Comparison of ENCODE assay signal across 28 cellular contexts in the genomic region with DNA sequence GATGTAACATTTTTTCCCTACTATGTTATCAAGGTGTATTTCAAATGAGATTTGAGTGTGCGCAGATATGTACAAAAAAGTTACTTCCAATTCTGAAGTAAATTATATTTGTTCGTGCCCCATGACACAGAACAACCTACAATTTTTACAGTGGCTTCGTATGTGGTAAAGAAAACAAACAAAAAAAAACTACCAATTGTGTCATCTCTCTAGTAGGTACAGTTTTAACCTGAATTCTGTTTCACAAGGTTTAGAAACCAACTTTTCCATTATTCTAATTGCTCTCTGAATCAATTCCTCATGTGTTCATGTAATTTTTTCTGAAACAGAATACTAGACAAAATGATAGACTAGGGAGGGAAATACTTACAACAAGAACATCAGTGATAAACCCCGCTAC. TPM values are rescaled to one million over a fixed set of nuclear protein-coding genes. Genes with fewer than 3 reads are reported as not detected.
DNase-seq lines count a peak whose midpoint lies in the region; ATAC-seq and TF ChIP-seq lines count a peak whose summit lies in the region.
"Had no signal": no experiment of that assay in that cellular context is flagged by ENCODE, and none has a peak within 500 bp of the region (broad histone marks: within the 10 kb centered on the region; RNA-seq: fewer than 3 reads in every experiment).

No MANE protein-coding gene starts in this region.

- no peaks in the 10 kb centered on the region for H3K27me3 ChIP-seq in Karpas-422 (ENCODE audit: low read length)
- H3K27me3 ChIP-seq: breast epithelium, gastrocnemius medialis, MG63, suprapubic skin, upper lobe of right lung had no signal

- H3K4me3 Mint-ChIP-seq in activated CD4-positive, alpha-beta T cell treated with anti-CD3 and anti-CD28 coated beads, Interleukin-2, amount 10 ng/mL, durations not matched to agents 24 days and 14 days, result peak overlapping the region; percentile 8
- H3K4me3 Mint-ChIP-seq in central memory CD8-positive, alpha-beta T cell, result peak overlapping the region; percentile 27
- H3K4me3 Mint-ChIP-seq in osteocyte (ENCODE audit: unreplicated experiment), result no peak overlapping the region
- H3K4me3 Mint-ChIP-seq: activated naive CD4-positive, alpha-beta T cell treated with anti-CD3 and anti-CD28 coated beads for 36 hours; mesothelial cell of epicardium; T-helper 2 cell treated with Interferon-gamma antibody and Interleukin-4, amounts not matched to agents 5 μg/mL and 100 μg/mL, for 36 hours had no signal

- H4K20me1 ChIP-seq in OCI-LY7 (ENCODE audit: insufficient read depth, low read length) (peaks cover 60% of the 10 kb centered on the region), Karpas-422 (ENCODE audit: insufficient read depth, low read depth, low read length) (peaks cover 82% of the 10 kb centered on the region)

- peaks cover 6% of the 10 kb centered on the region; the same call in 1 of the 2 replicates for H3K9me3 ChIP-seq in OCI-LY7 (ENCODE audit: low read length)
- H3K9me3 ChIP-seq in Karpas-422 (ENCODE audit: low read length), result no peaks in the 10 kb centered on the region
- H3K9me3 ChIP-seq: breast epithelium, gastrocnemius medialis, MG63, suprapubic skin, upper lobe of right lung had no signal

- no peaks in the 10 kb centered on the region for H3K9me2 ChIP-seq in OCI-LY7 (ENCODE audit: insufficient read depth, low read length)
- H3K9me2 ChIP-seq in Karpas-422 (replicated peaks; ENCODE audit: insufficient read depth, low read length), result no peaks in the 10 kb centered on the region

- peak overlapping the region; percentile 57 for H3K27ac Mint-ChIP-seq in activated CD4-positive, alpha-beta T cell treated with anti-CD3 and anti-CD28 coated beads, Interleukin-2, amount 10 ng/mL, durations not matched to agents 24 days and 14 days
- no peak overlapping the region for H3K27ac Mint-ChIP-seq in central memory CD8-positive, alpha-beta T cell (ENCODE audit: low read depth)
- H3K27ac Mint-ChIP-seq in osteocyte (ENCODE audit: unreplicated experiment), result peak overlapping the region; percentile 3
- H3K27ac Mint-ChIP-seq: activated naive CD4-positive, alpha-beta T cell treated with anti-CD3 and anti-CD28 coated beads for 36 hours; mesothelial cell of epicardium; T-helper 2 cell treated with Interferon-gamma antibody and Interleukin-4, amounts not matched to agents 5 μg/mL and 100 μg/mL, for 36 hours had no signal

- no peaks in the 10 kb centered on the region for H3K27me3 Mint-ChIP-seq in activated CD4-positive, alpha-beta T cell treated with anti-CD3 and anti-CD28 coated beads, Interleukin-2, amount 10 ng/mL, durations not matched to agents 24 days and 14 days
- no peaks in the 10 kb centered on the region for H3K27me3 Mint-ChIP-seq in central memory CD8-positive, alpha-beta T cell
- no peaks in the 10 kb centered on the region for H3K27me3 Mint-ChIP-seq in osteocyte (ENCODE audit: unreplicated experiment)
- H3K27me3 Mint-ChIP-seq: naive B cell had no signal

- H3K9ac ChIP-seq in Karpas-422 (ENCODE audit: low read length), result no peak overlapping the region

- H3K4me3 ChIP-seq in OCI-LY7 (ENCODE audit: low read depth, low read length, poor library complexity, severe bottlenecking) (no peak overlapping the region), Karpas-422 (ENCODE audit: low read length) (no peak overlapping the region)
- H3K4me3 ChIP-seq: breast epithelium, gastrocnemius medialis, MG63, suprapubic skin, upper lobe of right lung had no signal

- peaks cover 87% of the 10 kb centered on the region for H3K36me3 ChIP-seq in OCI-LY7 (ENCODE audit: insufficient read depth, low read length)
- H3K36me3 ChIP-seq in Karpas-422 (ENCODE audit: insufficient read depth, low read length), result peaks cover 24% of the 10 kb centered on the region; the same call in 1 of the 2 replicates
- H3K36me3 ChIP-seq: breast epithelium, gastrocnemius medialis, upper lobe of right lung had no signal

- H3K4me1 ChIP-seq in OCI-LY7 (ENCODE audit: insufficient read depth, low read length, poor library complexity, severe bottlenecking) (peaks cover 39% of the 10 kb centered on the region), Karpas-422 (ENCODE audit: low read length) (peaks cover 50% of the 10 kb centered on the region)

- intact Hi-C loops in activated CD4-positive, alpha-beta T cell treated with anti-CD3 and anti-CD28 coated beads, Interleukin-2, amount 10 ng/mL, durations not matched to agents 24 days and 14 days (cut with micrococcal nuclease), result loop anchor here (10.0 kb wide), 1 partner anchor 170 kb away; no protein-coding TSS in a partner anchor
- intact Hi-C loops in OCI-LY7 (cut with micrococcal nuclease; ENCODE audit: unreplicated experiment), result no loop called here

- no peak overlapping the region for H3K4me2 ChIP-seq in OCI-LY7 (ENCODE audit: low read length)
- H3K4me2 ChIP-seq in Karpas-422 (ENCODE audit: low read depth, low read length, poor library complexity, severe bottlenecking), result no peak overlapping the region

- H3K9me3 Mint-ChIP-seq in activated CD4-positive, alpha-beta T cell treated with anti-CD3 and anti-CD28 coated beads, Interleukin-2, amount 10 ng/mL, durations not matched to agents 24 days and 14 days, result no peaks in the 10 kb centered on the region
- no peaks in the 10 kb centered on the region for H3K9me3 Mint-ChIP-seq in central memory CD8-positive, alpha-beta T cell
- H3K9me3 Mint-ChIP-seq in osteocyte (ENCODE audit: unreplicated experiment), result no peaks in the 10 kb centered on the region
- H3K9me3 Mint-ChIP-seq: activated naive CD4-positive, alpha-beta T cell treated with anti-CD3 and anti-CD28 coated beads for 36 hours; naive B cell; T-helper 2 cell treated with Interferon-gamma antibody and Interleukin-4, amounts not matched to agents 5 μg/mL and 100 μg/mL, for 36 hours had no signal

- TSS peak; percentile 1 for BruUV-seq in OCI-LY7 (replicated peaks; lab: Mats Ljungman, UMichigan)

- TF ChIP-seq CTCF in OCI-LY7 (conservative IDR thresholded peaks at IDR 0.05; ENCODE audit: low read length), result no peak
- TF ChIP-seq CTCF in osteocyte (IDR thresholded peaks at IDR 0.05), result no peak

- ATAC-seq in central memory CD8-positive, alpha-beta T cell (replicated peaks; ENCODE audit: extremely low read depth, poor library complexity, severe bottlenecking), result no peak
- ATAC-seq: gastrocnemius medialis, Panc1, upper lobe of right lung had no signal

- DNase-seq in activated CD4-positive, alpha-beta T cell treated with anti-CD3 and anti-CD28 coated beads, Interleukin-2, amount 10 ng/mL, durations not matched to agents 24 days and 14 days, result no peak
- DNase-seq in activated CD4-positive, alpha-beta T cell treated with anti-CD3 and anti-CD28 coated beads for 1 hour, result no peak
- DNase-seq in OCI-LY7 (ENCODE audit: low spot score), result no peak
- DNase-seq in central memory CD8-positive, alpha-beta T cell (ENCODE audit: low spot score in 2 of 2), result no peak
- no peak for DNase-seq in osteocyte (ENCODE audit: extremely low spot score, unreplicated experiment)
- no peak for DNase-seq in nucleus accumbens (lab: John Stamatoyannopoulos, UW)
- DNase-seq in Karpas-422, result no peak
- no peak for DNase-seq in NCI-H1694 (lab: John Stamatoyannopoulos, UW)
- DNase-seq: 8988T; activated CD8-positive, alpha-beta memory T cell treated with anti-CD3 and anti-CD28 coated beads for 24 hours; activated naive CD4-positive, alpha-beta T cell treated with anti-CD3 and anti-CD28 coated beads for 36 hours; gastrocnemius medialis; KBM-7; MG63; naive B cell; NCI-H1105 treated with DMSO at 0.1 percent for 48 hours; NCI-H2029; NCI-H526 treated with DMSO at 0.1 percent for 48 hours; SHP77; stimulated activated CD4-positive, alpha-beta T cell treated with anti-CD3 and anti-CD28 coated beads, Interleukin-15, amount 100 ng/mL, for 24 hours; stimulated activated CD4-positive, alpha-beta T cell treated with anti-CD3 and anti-CD28 coated beads, Interleukin-4, amount 100 ng/mL, for 4 hours; upper lobe of right lung had no signal

- H2AFZ ChIP-seq in OCI-LY7 (ENCODE audit: low read length), result no peak overlapping the region
- H2AFZ ChIP-seq in Karpas-422 (ENCODE audit: low read length), result no peak overlapping the region

- peaks cover 100% of the 10 kb centered on the region for H3K79me2 ChIP-seq in OCI-LY7 (ENCODE audit: insufficient read depth, low read depth, low read length)
- H3K79me2 ChIP-seq in Karpas-422 (ENCODE audit: low read length), result peaks cover 97% of the 10 kb centered on the region

- H3K4me1 Mint-ChIP-seq in activated CD4-positive, alpha-beta T cell treated with anti-CD3 and anti-CD28 coated beads, Interleukin-2, amount 10 ng/mL, durations not matched to agents 24 days and 14 days, result peaks cover 27% of the 10 kb centered on the region
- peaks cover 49% of the 10 kb centered on the region for H3K4me1 Mint-ChIP-seq in central memory CD8-positive, alpha-beta T cell
- H3K4me1 Mint-ChIP-seq in osteocyte (ENCODE audit: unreplicated experiment), result peaks cover 31% of the 10 kb centered on the region

- POLR2A ChIA-PET in OCI-LY7 (lab: Charles Lee), result interaction anchor here (0.6 kb wide), 1 partner anchor 52 kb away, joined by 3 read pairs; no protein-coding TSS in a partner anchor

- peaks cover 16% of the 10 kb centered on the region for H3K36me3 Mint-ChIP-seq in activated CD4-positive, alpha-beta T cell treated with anti-CD3 and anti-CD28 coated beads, Interleukin-2, amount 10 ng/mL, durations not matched to agents 24 days and 14 days (ENCODE audit: low read depth)
- peaks cover 6% of the 10 kb centered on the region for H3K36me3 Mint-ChIP-seq in central memory CD8-positive, alpha-beta T cell (ENCODE audit: insufficient read depth)
- H3K36me3 Mint-ChIP-seq in osteocyte (ENCODE audit: unreplicated experiment), result peaks cover 2% of the 10 kb centered on the region
- H3K36me3 Mint-ChIP-seq: naive B cell had no signal

- CTCF ChIA-PET in OCI-LY7 (lab: Charles Lee; ENCODE audit: unreplicated experiment), result no interaction called here

- H3K27ac ChIP-seq in OCI-LY7 (ENCODE audit: low read depth, low read length, poor library complexity, severe bottlenecking) (no peak overlapping the region), Karpas-422 (ENCODE audit: low read length) (no peak overlapping the region)
- H3K27ac ChIP-seq: breast epithelium, C4-2B, gastrocnemius medialis, suprapubic skin, upper lobe of right lung had no signal

RNA-seq across cellular contexts. Expression of a gene that starts 7.4 kb away (rescaled TPM):
- 65.4 and 65.7 TPM in 2 replicates for total RNA-seq in activated CD4-positive, alpha-beta T cell treated with anti-CD3 and anti-CD28 coated beads, Interleukin-2, amount 10 ng/mL, durations not matched to agents 24 days and 14 days
- total RNA-seq in OCI-LY7 (2014; rRNA removed; shearing (Covaris generic)), result 22.5 and 25.9 TPM in 2 replicates
- total RNA-seq in OCI-LY7 (2022) (87.3 and 111 TPM in 2 replicates), osteocyte (32.7 and 33.7 TPM in 2 replicates)
- 27.2 and 52.8 TPM in 2 replicates for total RNA-seq in Karpas-422 (2014; rRNA removed; shearing (Covaris generic); ENCODE audit: low replicate concordance)
